Comparison of ENCODE assay signal across 8 cellular contexts in genomic region chr6:166382500-166382932, GRCh38. TPM values are rescaled to one million over a fixed set of nuclear protein-coding genes. Genes with fewer than 3 reads are reported as not detected.
DNase-seq lines count a peak whose midpoint lies in the region; ATAC-seq and TF ChIP-seq lines count a peak whose summit lies in the region.

No MANE protein-coding gene starts in this region.

- intact Hi-C loops in body of pancreas (cut with DNase I) (no loop called here), right lobe of liver (cut with DNase I) (no loop called here)

- H3K27me3 ChIP-seq in body of pancreas, result no peaks in the 10 kb centered on the region
- H3K27me3 ChIP-seq in right lobe of liver, result no peaks in the 10 kb centered on the region
- no peaks in the 10 kb centered on the region for H3K27me3 ChIP-seq in upper lobe of left lung

- TF ChIP-seq POLR2A in body of pancreas (IDR thresholded peaks at IDR 0.05) (peak; percentile 83 to 92 (median 91)), right lobe of liver (IDR thresholded peaks at IDR 0.05) (no peak), upper lobe of left lung (IDR thresholded peaks at IDR 0.05) (peak in 1 of 4 donors; percentile 80)

- no peak for TF ChIP-seq EP300 in upper lobe of left lung (IDR thresholded peaks at IDR 0.05)

- ATAC-seq in GM19397 (IDR thresholded peaks at IDR 0.05; ENCODE audit: unreplicated experiment) (peak; percentile 6), HG03460 (IDR thresholded peaks at IDR 0.05; ENCODE audit: unreplicated experiment) (peak; percentile 2), body of pancreas (peak; percentile 2), right lobe of liver (peak in 3 of 4 donors; percentile 0 to 3 (median 3)), upper lobe of left lung (ENCODE audit: low FRiP score in 2 of 2) (peak; percentile 5 to 42)

- H3K9me3 ChIP-seq in body of pancreas (no peaks in the 10 kb centered on the region), right lobe of liver (no peaks in the 10 kb centered on the region), upper lobe of left lung (no peaks in the 10 kb centered on the region)

- WGBS in body of pancreas, 2 donors, result 0% methylated on average over 1 to 45 of the region's 46 CpGs
- no CpG with 5 or more reads among the region's 46 CpGs for WGBS in right lobe of liver (ENCODE audit: insufficient coverage, low coverage, low lambda C conversion rate, missing lambda C conversion rate)
- WGBS in upper lobe of left lung, 2 donors, result 0% methylated on average over 1 of the region's 46 CpGs; no CpG with 5 or more reads in 1 of the 2 donors

- no peaks in the 10 kb centered on the region for H3K36me3 ChIP-seq in body of pancreas (replicated peaks in 1 of 2; ENCODE audit: insufficient read depth in 1 of 2, low read depth in 2 of 2)
- no peaks in the 10 kb centered on the region for H3K36me3 ChIP-seq in right lobe of liver
- no peaks in the 10 kb centered on the region for H3K36me3 ChIP-seq in upper lobe of left lung

- H3K4me1 ChIP-seq in body of pancreas (peaks cover 34% of the 10 kb centered on the region), right lobe of liver (peaks cover 0 to 63% (median 29%) of the 10 kb centered on the region in 4 donors), upper lobe of left lung (peaks cover 13 to 35% (median 19%) of the 10 kb centered on the region in 4 donors)

- no peak for DNase-seq in body of pancreas
- DNase-seq in right lobe of liver, result peak in 1 of 3 donors; percentile 46
- DNase-seq in upper lobe of left lung, result no peak
- DNase-seq in middle frontal gyrus (ENCODE audit: extremely low spot score, low spot score), result no peak
- DNase-seq in kidney tubule cell (ENCODE audit: low spot score), result no peak
- DNase-seq in DMS153 (lab: John Stamatoyannopoulos, UW), result no peak

- H3K27ac ChIP-seq in body of pancreas (peak overlapping the region; percentile 94 to 99 (median 98)), right lobe of liver (peak overlapping the region; percentile 89 to 98 (median 92)), upper lobe of left lung (peak overlapping the region; percentile 90 to 94 (median 92))

- H3K4me3 ChIP-seq in body of pancreas (peak overlapping the region; percentile 65 to 96), right lobe of liver (peak overlapping the region; percentile 78 to 92 (median 91)), upper lobe of left lung (peak overlapping the region; percentile 83 to 96 (median 91))

- TF ChIP-seq CTCF in body of pancreas (IDR thresholded peaks at IDR 0.05) (no peak), right lobe of liver (IDR thresholded peaks at IDR 0.05) (no peak), upper lobe of left lung (IDR thresholded peaks at IDR 0.05) (no peak)

RNA-seq across cellular contexts. Expression of gene MPC1, which starts 0.2 kb away (rescaled TPM):
- total RNA-seq in body of pancreas, result 10 to 100 TPM; 20.8 to 25.4 TPM
- 100 to 1,000 TPM; 102 to 298 (median 180) TPM for total RNA-seq in right lobe of liver
- total RNA-seq in upper lobe of left lung, result 10 to 100 TPM; 17.8 to 74.2 (median 50.7) TPM

RNA-seq across cellular contexts. Expression of gene SFT2D1, which starts 40.2 kb away (rescaled TPM):
- total RNA-seq in body of pancreas, result 10 to 100 TPM; 11.5 to 28.0 TPM
- total RNA-seq in right lobe of liver, result 10 to 100 TPM in 5 of 6 experiments, 1 to 10 TPM in 1; 6.7 to 14.0 (median 12.8) TPM
- 10 to 100 TPM in 5 of 6 donors, 1 to 10 TPM in 1; 8.4 to 56.5 (median 44.9) TPM for total RNA-seq in upper lobe of left lung
